Comparison of ENCODE assay signal across 17 cellular contexts in genomic region chr6:36717231-36717825, GRCh38. TPM values are rescaled to one million over a fixed set of nuclear protein-coding genes. Genes with fewer than 3 reads are reported as not detected.
A peak's percentile ranks its signal among the peaks of the same experiment; 100 is the strongest.
DNase-seq lines count a peak whose midpoint lies in the region; ATAC-seq and TF ChIP-seq lines count a peak whose summit lies in the region.
"Had no signal": no experiment of that assay in that cellular context is flagged by ENCODE, and none has a peak within 500 bp of the region (broad histone marks: within the 10 kb centered on the region; RNA-seq: fewer than 3 reads in every experiment).

No MANE protein-coding gene starts in this region.

- TF ChIP-seq CTCF in spleen (IDR thresholded peaks at IDR 0.05 in 8 of 11, conservative IDR thresholded peaks at IDR 0.05 in 3 of 11) = no peak

- no peaks in the 10 kb centered on the region for H3K9me3 Mint-ChIP-seq in memory B cell

- H3K4me3 ChIP-seq in spleen = no peak overlapping the region
- H3K4me3 ChIP-seq: GM23248 had no signal

- no peak for ATAC-seq in memory B cell (ENCODE audit: low read depth)
- ATAC-seq in GM21619 (IDR thresholded peaks at IDR 0.05; ENCODE audit: unreplicated experiment) = no peak

- no peaks in the 10 kb centered on the region for H3K27me3 ChIP-seq in spleen (replicated peaks in 1 of 7)

- no peaks in the 10 kb centered on the region for H3K36me3 Mint-ChIP-seq in memory B cell

- H3K9me3 ChIP-seq in spleen = no peaks in the 10 kb centered on the region

- H3K27ac Mint-ChIP-seq in memory B cell = peak overlapping the region; percentile 22

- H3K27me3 Mint-ChIP-seq in memory B cell = no peaks in the 10 kb centered on the region

- peaks cover 13% of the 10 kb centered on the region for H3K4me1 Mint-ChIP-seq in memory B cell

- intact Hi-C loops in spleen (cut with DNase I; ENCODE audit: low total_unique reads) = no loop called here

- H3K4me1 ChIP-seq in spleen = peaks cover 0 to 11% (median 0%) of the 10 kb centered on the region in 6 donors

- H3K27ac ChIP-seq in spleen = no peak overlapping the region
- H3K27ac ChIP-seq: C4-2B, GM23248 had no signal

- TF ChIP-seq POLR2A in spleen (IDR thresholded peaks at IDR 0.05) = no peak

- peak; percentile 21 for DNase-seq in activated CD4-positive, CD25-positive, alpha-beta regulatory T cell treated with anti-CD3 and anti-CD28 coated beads, Interleukin-2, amount 50 U/mL, for 72 hours
- no peak for DNase-seq in activated CD4-positive, CD25-positive, alpha-beta regulatory T cell (lab: John Stamatoyannopoulos, UW)
- peak; percentile 18 for DNase-seq in DMS 273 treated with DMSO at 0.1 percent for 48 hours (lab: John Stamatoyannopoulos, UW)
- no peak for DNase-seq in memory B cell (ENCODE audit: low spot score in 2 of 2)
- peak; percentile 40 for DNase-seq in spleen
- DNase-seq in NCI-H2171 treated with DMSO at 0.1 percent for 48 hours (lab: John Stamatoyannopoulos, UW) = no peak
- DNase-seq in SW480 (ENCODE audit: low spot score) = no peak
- DNase-seq: COR-L47, DMS79, GM23248, NCI-H1417, NCI-H2029, NCI-H524 treated with DMSO at 0.1 percent for 48 hours had no signal

- peaks cover 0 to 81% (median 0%) of the 10 kb centered on the region in 6 donors for H3K36me3 ChIP-seq in spleen

- H3K4me3 Mint-ChIP-seq in memory B cell = no peak overlapping the region

- 77 to 82% (median 78%) methylated on average over 12 to 13 of the region's 13 CpGs for WGBS in spleen, 5 donors

RNA-seq across cellular contexts. Expression of gene RAB44, which starts 19.7 kb away (rescaled TPM):
- 1 to 10 TPM in 5 of 7 donors, under 1 TPM in 2; 0.54 to 3.5 (median 1.3) TPM for total RNA-seq in spleen
- polyA plus RNA-seq in spleen = under 1 TPM; 0.06 to 0.26 (median 0.24) TPM
- total RNA-seq: A172, G401, GM23248 had no signal
- polyA plus RNA-seq: GM23248 had no signal

RNA-seq across cellular contexts. Expression of gene CDKN1A, which starts 38.8 kb away (rescaled TPM):
- 10 to 100 TPM; 26.5 to 58.5 (median 32.8) TPM for total RNA-seq in spleen
- polyA plus RNA-seq in spleen = 10 to 100 TPM; 10.7 to 18.4 (median 11.9) TPM

Comparison
In these comparisons a context has a peak if more than half of its experiments do, and no peak if none do; other contexts are left out.
1. DNase-seq: peak in activated CD4-positive, CD25-positive, alpha-beta regulatory T cell treated with anti-CD3 and anti-CD28 coated beads, Interleukin-2, amount 50 U/mL, for 72 hours (single experiment), DMS 273 treated with DMSO at 0.1 percent for 48 hours (single experiment) and spleen (single experiment); none in activated CD4-positive, CD25-positive, alpha-beta regulatory T cell (0 of 4), memory B cell (0 of 2), NCI-H2171 treated with DMSO at 0.1 percent for 48 hours (single experiment) and SW480 (single experiment).